1 cellular context compared by ENCODE assay signal in genomic region chr6:26311385-26312095, GRCh38.
A peak's percentile ranks its signal among the peaks of the same experiment; 100 is the strongest.
TF ChIP-seq lines count a peak whose summit lies in the region.

No MANE protein-coding gene starts in this region.

TF ChIP-seq in GM12878, 131 proteins besides CTCF, POLR2A, EP300 and RAD21 (continued from another document):
- TF ChIP-seq KLF5 (IDR thresholded peaks at IDR 0.05; ENCODE audit: partially characterized antibody): peak; percentile 91
- TF ChIP-seq ZNF592 (IDR thresholded peaks at IDR 0.05): no peak
- peak; percentile 92 for TF ChIP-seq TARDBP (IDR thresholded peaks at IDR 0.05; ENCODE audit: borderline replicate concordance)
- TF ChIP-seq ZBTB33 (IDR thresholded peaks at IDR 0.05): no peak
- TF ChIP-seq MEF2A (IDR thresholded peaks at IDR 0.05; ENCODE audit: insufficient read depth, low read depth, low read length): no peak
- TF ChIP-seq IKZF1 (conservative IDR thresholded peaks at IDR 0.05): peak; percentile 48
- no peak for TF ChIP-seq NR2C1 (IDR thresholded peaks at IDR 0.05)
- TF ChIP-seq, protein P1, sequence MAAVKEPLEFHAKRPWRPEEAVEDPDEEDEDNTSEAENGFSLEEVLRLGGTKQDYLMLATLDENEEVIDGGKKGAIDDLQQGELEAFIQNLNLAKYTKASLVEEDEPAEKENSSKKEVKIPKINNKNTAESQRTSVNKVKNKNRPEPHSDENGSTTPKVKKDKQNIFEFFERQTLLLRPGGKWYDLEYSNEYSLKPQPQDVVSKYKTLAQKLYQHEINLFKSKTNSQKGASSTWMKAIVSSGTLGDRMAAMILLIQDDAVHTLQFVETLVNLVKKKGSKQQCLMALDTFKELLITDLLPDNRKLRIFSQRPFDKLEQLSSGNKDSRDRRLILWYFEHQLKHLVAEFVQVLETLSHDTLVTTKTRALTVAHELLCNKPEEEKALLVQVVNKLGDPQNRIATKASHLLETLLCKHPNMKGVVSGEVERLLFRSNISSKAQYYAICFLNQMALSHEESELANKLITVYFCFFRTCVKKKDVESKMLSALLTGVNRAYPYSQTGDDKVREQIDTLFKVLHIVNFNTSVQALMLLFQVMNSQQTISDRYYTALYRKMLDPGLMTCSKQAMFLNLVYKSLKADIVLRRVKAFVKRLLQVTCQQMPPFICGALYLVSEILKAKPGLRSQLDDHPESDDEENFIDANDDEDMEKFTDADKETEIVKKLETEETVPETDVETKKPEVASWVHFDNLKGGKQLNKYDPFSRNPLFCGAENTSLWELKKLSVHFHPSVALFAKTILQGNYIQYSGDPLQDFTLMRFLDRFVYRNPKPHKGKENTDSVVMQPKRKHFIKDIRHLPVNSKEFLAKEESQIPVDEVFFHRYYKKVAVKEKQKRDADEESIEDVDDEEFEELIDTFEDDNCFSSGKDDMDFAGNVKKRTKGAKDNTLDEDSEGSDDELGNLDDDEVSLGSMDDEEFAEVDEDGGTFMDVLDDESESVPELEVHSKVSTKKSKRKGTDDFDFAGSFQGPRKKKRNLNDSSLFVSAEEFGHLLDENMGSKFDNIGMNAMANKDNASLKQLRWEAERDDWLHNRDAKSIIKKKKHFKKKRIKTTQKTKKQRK (IDR thresholded peaks at IDR 0.05; ENCODE audit: low read depth, low read length): no peak
- TF ChIP-seq RELB (IDR thresholded peaks at IDR 0.05; ENCODE audit: low read depth): no peak
- TF ChIP-seq ZNF207 (IDR thresholded peaks at IDR 0.05; ENCODE audit: borderline replicate concordance): peak; percentile 38; the same call in 1 of the 2 replicates
- no peak; the same call in 1 of the 2 replicates for TF ChIP-seq PML (IDR thresholded peaks at IDR 0.05; ENCODE audit: low read length)
- TF ChIP-seq BACH1 (IDR thresholded peaks at IDR 0.05; ENCODE audit: borderline replicate concordance): peak; percentile 25; the same call in 1 of the 2 replicates
- peak; percentile 18 for TF ChIP-seq SP1 (IDR thresholded peaks at IDR 0.05; ENCODE audit: low read depth, low read length)
- peak; percentile 37; the same call in 1 of the 2 replicates for TF ChIP-seq YY1 (IDR thresholded peaks at IDR 0.05; ENCODE audit: low read depth, low read length)
- TF ChIP-seq RUNX3 (IDR thresholded peaks at IDR 0.05; ENCODE audit: low read length): no peak
- no peak for TF ChIP-seq YBX1 (IDR thresholded peaks at IDR 0.05)
- peak; percentile 35 for TF ChIP-seq RELA (IDR thresholded peaks at IDR 0.05; ENCODE audit: borderline replicate concordance, partially characterized antibody)
- no peak for TF ChIP-seq JUNB (IDR thresholded peaks at IDR 0.05)
- TF ChIP-seq MYC (IDR thresholded peaks at IDR 0.05; ENCODE audit: insufficient read depth, insufficient read length, insufficient replicate concordance, low read length, severe bottlenecking): no peak
- 0 out of 2 replicates have a peak, but pooled peaks have one; percentile 59 for TF ChIP-seq WRNIP1 (IDR thresholded peaks at IDR 0.05; ENCODE audit: borderline replicate concordance, low read depth, low read length)
- peak; percentile 17; the same call in 1 of the 2 replicates for TF ChIP-seq ZNF217 (IDR thresholded peaks at IDR 0.05)
- TF ChIP-seq GATAD2B (conservative IDR thresholded peaks at IDR 0.05; ENCODE audit: low read depth): 0 out of 2 replicates have a peak, but pooled peaks have one; percentile 25
